Comparison of ENCODE assay signal across 8 cellular contexts in genomic region chr11:123062158-123062891, GRCh38. TPM values are rescaled to one million over a fixed set of nuclear protein-coding genes. Genes with fewer than 3 reads are reported as not detected.
DNase-seq lines count a peak whose midpoint lies in the region; ATAC-seq and TF ChIP-seq lines count a peak whose summit lies in the region.

No MANE protein-coding gene starts in this region.

- H3K4me3 Mint-ChIP-seq in central memory CD8-positive, alpha-beta T cell, result peak overlapping the region; percentile 99

- H3K27ac ChIP-seq in AG04450 (ENCODE audit: low read depth, low read length), result peak overlapping the region; percentile 99

- H3K4me1 Mint-ChIP-seq in central memory CD8-positive, alpha-beta T cell, result peaks cover 72% of the 10 kb centered on the region

- ATAC-seq in GM19023 (IDR thresholded peaks at IDR 0.05; ENCODE audit: unreplicated experiment), result peak; percentile 88
- ATAC-seq in HG03280 (IDR thresholded peaks at IDR 0.05; ENCODE audit: unreplicated experiment), result peak; percentile 85
- peak; percentile 89 for ATAC-seq in central memory CD8-positive, alpha-beta T cell (replicated peaks; ENCODE audit: extremely low read depth, poor library complexity, severe bottlenecking)

- no peaks in the 10 kb centered on the region; the same call in 1 of the 2 replicates for H3K9me3 ChIP-seq in AG04450 (ENCODE audit: control insufficient read depth, insufficient read depth, low read length)

- H3K27ac Mint-ChIP-seq in central memory CD8-positive, alpha-beta T cell (ENCODE audit: low read depth), result peak overlapping the region; percentile 98

- no peaks in the 10 kb centered on the region for H3K9me3 Mint-ChIP-seq in central memory CD8-positive, alpha-beta T cell

- CTCF ChIA-PET in AG04450 (lab: Charles Lee), result interaction anchor here (0.6 to 1.2 kb wide), 2 partner anchors 185 to 199 kb away, joined by 3 to 7 read pairs; no protein-coding TSS in a partner anchor

- peaks cover 60% of the 10 kb centered on the region for H3K36me3 Mint-ChIP-seq in central memory CD8-positive, alpha-beta T cell (ENCODE audit: insufficient read depth)

- H3K4me3 ChIP-seq in AG04450 (ENCODE audit: low read depth, low read length), result peak overlapping the region; percentile 95

- TF ChIP-seq CTCF in AG04450 (IDR thresholded peaks at IDR 0.05; ENCODE audit: low read depth, low read length), result 0 out of 2 replicates have a peak, but pooled peaks have one; percentile 13

- H3K27me3 Mint-ChIP-seq in central memory CD8-positive, alpha-beta T cell, result no peaks in the 10 kb centered on the region

- POLR2A ChIA-PET in AG04450 (lab: Yijun Ruan, JAX), result interaction anchor here (0.5 to 2.5 kb wide), 28 partner anchors 9 to 1578 kb away, joined by 3 to 21 read pairs (median 4); partner anchors contain the start of gene CLMP

- no peaks in the 10 kb centered on the region for H3K27me3 ChIP-seq in AG04450 (ENCODE audit: control insufficient read depth, insufficient read depth, low read length)

- peak; percentile 100 for DNase-seq in AG04450 (ENCODE audit: low read depth, low spot score)
- peak; percentile 100 for DNase-seq in NCI-H345 (lab: John Stamatoyannopoulos, UW)
- peak; percentile 100 for DNase-seq in activated CD4-positive, CD25-positive, alpha-beta regulatory T cell treated with anti-CD3 and anti-CD28 coated beads, Interleukin-2, amount 50 U/mL, for 16 hours (ENCODE audit: low read depth, low spot score)
- DNase-seq in central memory CD8-positive, alpha-beta T cell (ENCODE audit: low spot score in 2 of 2), result peak; percentile 98 to 99
- peak; percentile 100 for DNase-seq in iris pigment epithelial cell (ENCODE audit: low read depth)
- peak; percentile 98 to 100 for DNase-seq in stimulated activated CD4-positive, alpha-beta T cell treated with anti-CD3 and anti-CD28 coated beads, Interleukin-12 subunit alpha, Interleukin-12 subunit beta, amount 100 ng/mL, for 24 hours (ENCODE audit: low read depth in 2 of 2)

RNA-seq across cellular contexts. Expression of gene HSPA8, which starts 0.4 kb away (rescaled TPM):
- polyA plus RNA-seq in AG04450 (2011; rRNA removed), result 2,659 and 3,006 TPM in 2 replicates
- polyA minus RNA-seq in AG04450 (2011; rRNA and poly(A)+ RNA removed), result 2,306 and 2,503 TPM in 2 replicates

Comparison
In these comparisons a context has a peak if more than half of its experiments do, and no peak if none do; other contexts are left out.
1. Peak in every context shown above with its lines: DNase-seq, ATAC-seq, H3K4me3 ChIP-seq and H3K27ac ChIP-seq.